In the genomic region with DNA sequence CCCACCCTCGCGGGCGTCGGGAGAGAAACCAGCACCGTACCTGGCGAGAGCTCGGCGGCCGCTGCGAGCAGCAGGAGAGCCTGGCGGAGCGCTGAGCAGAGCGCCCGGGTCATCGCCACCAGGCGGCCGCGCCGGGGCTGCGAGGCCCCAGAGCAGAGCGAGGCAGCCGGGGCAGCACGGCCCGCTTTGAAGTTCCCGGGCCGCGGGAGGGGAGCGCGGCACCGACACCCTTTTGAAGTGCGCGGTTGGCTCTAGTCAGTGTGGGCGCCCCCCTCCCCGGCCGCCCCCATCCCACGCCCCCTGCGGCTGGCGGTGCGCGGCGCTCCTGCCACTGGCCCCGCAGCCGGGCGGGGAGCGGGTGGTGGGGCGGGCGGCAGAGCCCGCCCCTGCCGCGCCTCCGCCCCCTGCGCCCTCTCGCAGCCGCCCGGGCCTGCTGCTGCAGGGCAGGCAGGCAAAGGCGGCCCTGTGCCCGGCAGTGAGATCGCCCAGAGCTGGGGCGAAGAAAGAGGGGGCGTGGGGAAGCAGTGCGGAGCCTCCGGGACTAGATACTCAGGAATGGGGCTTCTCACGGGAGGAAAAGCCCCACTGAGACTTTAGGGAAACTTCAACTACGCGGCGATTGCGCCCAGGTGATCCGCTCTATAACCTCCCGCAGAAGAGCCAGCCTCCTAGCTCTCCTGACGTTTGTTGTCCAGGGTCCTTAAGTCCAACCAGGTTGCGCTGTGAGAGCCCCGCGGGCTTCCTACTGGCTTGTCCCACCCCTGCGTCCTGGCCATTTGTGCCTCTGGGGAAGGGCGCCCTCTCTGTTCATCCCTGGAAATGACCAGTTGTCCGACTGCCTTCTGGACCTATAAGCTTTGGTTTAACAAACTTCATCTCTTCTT, we compare ENCODE assay signal across 1 cellular context.
TF ChIP-seq lines count a peak whose summit lies in the region.

TSS of gene ACVR1C (minus strand) at position 333 of the 884 bp plus-strand sequence. CDS start at position 113, 220 bp downstream.

TF ChIP-seq in HepG2, 621 proteins besides CTCF, POLR2A, EP300 and RAD21 (continued from another document and continues in another):
- TF ChIP-seq ZBTB34 (CRISPR knock-in tag; IDR thresholded peaks at IDR 0.05) (no peak), ZNF567 (CRISPR knock-in tag; IDR thresholded peaks at IDR 0.05; ENCODE audit: borderline replicate concordance) (no peak), ESRRA (CRISPR knock-in tag; IDR thresholded peaks at IDR 0.05; ENCODE audit: low read depth) (no peak), ZNF362 (CRISPR knock-in tag; IDR thresholded peaks at IDR 0.05; ENCODE audit: borderline replicate concordance) (0 out of 2 replicates have a peak, but pooled peaks have one; percentile 36), PCBP1 (IDR thresholded peaks at IDR 0.05; ENCODE audit: borderline replicate concordance, low read depth, low read length) (no peak), HES4 (CRISPR knock-in tag; IDR thresholded peaks at IDR 0.05; ENCODE audit: borderline replicate concordance) (no peak), ZNF446 (CRISPR knock-in tag; IDR thresholded peaks at IDR 0.05) (0 out of 2 replicates have a peak, but pooled peaks have one; percentile 19), LRRFIP1 (CRISPR knock-in tag; conservative IDR thresholded peaks at IDR 0.05) (no peak), KDM2A (CRISPR knock-in tag; IDR thresholded peaks at IDR 0.05; ENCODE audit: borderline replicate concordance, low read depth) (peak; percentile 82), KDM3A (CRISPR knock-in tag; IDR thresholded peaks at IDR 0.05; ENCODE audit: low read depth) (no peak; the same call in 1 of the 2 replicates), TEAD3 (CRISPR knock-in tag; optimal IDR thresholded peaks at IDR 0.05; ENCODE audit: borderline replicate concordance) (no peak), ETV5 (CRISPR knock-in tag; IDR thresholded peaks at IDR 0.05; ENCODE audit: borderline replicate concordance) (no peak), ARID5B (CRISPR knock-in tag; IDR thresholded peaks at IDR 0.05) (peak; percentile 21; the same call in 1 of the 2 replicates), ZNF513 (CRISPR knock-in tag; conservative IDR thresholded peaks at IDR 0.05) (no peak), SKI (IDR thresholded peaks at IDR 0.05; ENCODE audit: partially characterized antibody) (no peak), RELA (CRISPR knock-in tag; IDR thresholded peaks at IDR 0.05) (no peak), PLSCR1 (CRISPR knock-in tag; IDR thresholded peaks at IDR 0.05; ENCODE audit: borderline replicate concordance) (no peak), ZBTB21 (CRISPR knock-in tag; IDR thresholded peaks at IDR 0.05) (no peak), PHF8 (CRISPR knock-in tag; IDR thresholded peaks at IDR 0.05) (peak; percentile 50; the same call in 1 of the 2 replicates), ZFP90 (CRISPR knock-in tag; IDR thresholded peaks at IDR 0.05; ENCODE audit: borderline replicate concordance) (no peak), SAP130 (CRISPR knock-in tag; IDR thresholded peaks at IDR 0.05; ENCODE audit: low read depth) (no peak; the same call in 1 of the 2 replicates), SSRP1 (CRISPR knock-in tag; IDR thresholded peaks at IDR 0.05) (no peak), ZNF207 (IDR thresholded peaks at IDR 0.05; ENCODE audit: borderline replicate concordance) (no peak), AFF4 (CRISPR knock-in tag; IDR thresholded peaks at IDR 0.05) (no peak), CHCHD3 (CRISPR knock-in tag; IDR thresholded peaks at IDR 0.05) (no peak), NAIF1 (CRISPR knock-in tag; IDR thresholded peaks at IDR 0.05; ENCODE audit: borderline replicate concordance) (no peak), ZNF878 (CRISPR knock-in tag; IDR thresholded peaks at IDR 0.05) (no peak; the same call in 1 of the 2 replicates), ZNF253 (CRISPR knock-in tag; IDR thresholded peaks at IDR 0.05; ENCODE audit: borderline replicate concordance) (peak; percentile 91; the same call in 1 of the 2 replicates), ZNF724P (CRISPR knock-in tag; IDR thresholded peaks at IDR 0.05; ENCODE audit: borderline replicate concordance) (no peak), ZZZ3 (CRISPR knock-in tag; IDR thresholded peaks at IDR 0.05; ENCODE audit: borderline replicate concordance) (no peak), ZNF33B (CRISPR knock-in tag; IDR thresholded peaks at IDR 0.05) (no peak), FOSL2 (CRISPR knock-in tag; IDR thresholded peaks at IDR 0.05) (no peak), CREB1 (IDR thresholded peaks at IDR 0.05) (no peak), CREB1 (CRISPR knock-in tag; IDR thresholded peaks at IDR 0.05) (no peak; the same call in 1 of the 2 replicates), ZNF746 (CRISPR knock-in tag; IDR thresholded peaks at IDR 0.05) (no peak), ZNF432 (CRISPR knock-in tag; IDR thresholded peaks at IDR 0.05; ENCODE audit: borderline replicate concordance) (no peak)
- TF ChIP-seq, protein P1, sequence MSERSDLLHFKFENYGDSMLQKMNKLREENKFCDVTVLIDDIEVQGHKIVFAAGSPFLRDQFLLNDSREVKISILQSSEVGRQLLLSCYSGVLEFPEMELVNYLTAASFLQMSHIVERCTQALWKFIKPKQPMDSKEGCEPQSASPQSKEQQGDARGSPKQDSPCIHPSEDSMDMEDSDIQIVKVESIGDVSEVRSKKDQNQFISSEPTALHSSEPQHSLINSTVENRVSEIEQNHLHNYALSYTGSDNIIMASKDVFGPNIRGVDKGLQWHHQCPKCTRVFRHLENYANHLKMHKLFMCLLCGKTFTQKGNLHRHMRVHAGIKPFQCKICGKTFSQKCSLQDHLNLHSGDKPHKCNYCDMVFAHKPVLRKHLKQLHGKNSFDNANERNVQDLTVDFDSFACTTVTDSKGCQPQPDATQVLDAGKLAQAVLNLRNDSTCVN (CRISPR knock-in tag; IDR thresholded peaks at IDR 0.05; ENCODE audit: borderline replicate concordance) = no peak
- TF ChIP-seq, protein P2, sequence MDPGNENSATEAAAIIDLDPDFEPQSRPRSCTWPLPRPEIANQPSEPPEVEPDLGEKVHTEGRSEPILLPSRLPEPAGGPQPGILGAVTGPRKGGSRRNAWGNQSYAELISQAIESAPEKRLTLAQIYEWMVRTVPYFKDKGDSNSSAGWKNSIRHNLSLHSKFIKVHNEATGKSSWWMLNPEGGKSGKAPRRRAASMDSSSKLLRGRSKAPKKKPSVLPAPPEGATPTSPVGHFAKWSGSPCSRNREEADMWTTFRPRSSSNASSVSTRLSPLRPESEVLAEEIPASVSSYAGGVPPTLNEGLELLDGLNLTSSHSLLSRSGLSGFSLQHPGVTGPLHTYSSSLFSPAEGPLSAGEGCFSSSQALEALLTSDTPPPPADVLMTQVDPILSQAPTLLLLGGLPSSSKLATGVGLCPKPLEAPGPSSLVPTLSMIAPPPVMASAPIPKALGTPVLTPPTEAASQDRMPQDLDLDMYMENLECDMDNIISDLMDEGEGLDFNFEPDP (CRISPR knock-in tag; conservative IDR thresholded peaks at IDR 0.05) = no peak
